Comparison of ENCODE assay signal across 30 cellular contexts in genomic region chrX:18874560-18875255, GRCh38.
"Had no signal": no experiment of that assay in that cellular context is flagged by ENCODE, and none has a peak within 500 bp of the region (broad histone marks: within the 10 kb centered on the region; RNA-seq: fewer than 3 reads in every experiment).

No MANE protein-coding gene starts in this region.

- H3K9me3 ChIP-seq: Peyer's patch had no signal

- H3K27me3 ChIP-seq: cardiac muscle cell, Peyer's patch had no signal

- ATAC-seq: activated CD8-positive, alpha-beta T cell treated with anti-CD3 and anti-CD28 coated beads for 36 hours; activated T-cell treated with anti-CD3 and anti-CD28 coated beads, Interleukin-2, amount 50 U/mL, for 72 hours; activated T-helper 17 cell treated with anti-CD3 and anti-CD28 coated beads, Interleukin-2, amount 50 U/mL, for 72 hours; PC-3; SK-N-SH treated with all-trans-retinoic acid at 6 μM for 48 hours had no signal

- DNase-seq: activated CD4-positive, alpha-beta T cell treated with anti-CD3 and anti-CD28 coated beads for 1 hour; activated CD4-positive, alpha-beta T cell treated with anti-CD3 and anti-CD28 coated beads for 48 hours; activated CD4-positive, alpha-beta T cell treated with anti-CD3 and anti-CD28 coated beads, Interleukin-2, amount 50 U/mL, for 4 hours; activated CD4-positive, CD25-positive, alpha-beta regulatory T cell; activated CD8-positive, alpha-beta T cell treated with anti-CD3 and anti-CD28 coated beads for 36 hours; activated effector memory CD4-positive, alpha-beta T cell treated with anti-CD3 and anti-CD28 coated beads, Interleukin-2, amount 50 U/mL, for 16 hours; activated naive CD4-positive, alpha-beta T cell; activated naive CD4-positive, alpha-beta T cell treated with anti-CD3 and anti-CD28 coated beads, Interleukin-2, amount 50 U/mL, for 16 hours; activated naive CD8-positive, alpha-beta T cell treated with anti-CD3 and anti-CD28 coated beads for 36 hours; activated T-cell treated with anti-CD3 and anti-CD28 coated beads, Interleukin-2, amount 50 U/mL, for 1 hour; activated T-cell treated with anti-CD3 and anti-CD28 coated beads, Interleukin-2, amount 50 U/mL, for 72 hours; amniotic stem cell; MM.1S; MV-4-11; NCI-H1092; NCI-H1436 treated with DMSO at 0.1 percent for 48 hours; NCI-H1694 treated with DMSO at 0.1 percent for 48 hours; NCI-H2029; PC-3; RPMI8226; SIG-M5; T-helper 1 cell; T-helper 2 cell; T-helper 9 cell had no signal

- H3K27ac ChIP-seq: cardiac muscle cell, KMS-11, Peyer's patch, VCaP had no signal

- H3K4me3 ChIP-seq: cardiac muscle cell, Peyer's patch had no signal

- H3K36me3 ChIP-seq: cardiac muscle cell, Peyer's patch had no signal

- H3K4me1 ChIP-seq: Peyer's patch had no signal

- H3K4me2 ChIP-seq: KMS-11 had no signal

- H3K9ac ChIP-seq: KMS-11 had no signal
